In the genomic region with DNA sequence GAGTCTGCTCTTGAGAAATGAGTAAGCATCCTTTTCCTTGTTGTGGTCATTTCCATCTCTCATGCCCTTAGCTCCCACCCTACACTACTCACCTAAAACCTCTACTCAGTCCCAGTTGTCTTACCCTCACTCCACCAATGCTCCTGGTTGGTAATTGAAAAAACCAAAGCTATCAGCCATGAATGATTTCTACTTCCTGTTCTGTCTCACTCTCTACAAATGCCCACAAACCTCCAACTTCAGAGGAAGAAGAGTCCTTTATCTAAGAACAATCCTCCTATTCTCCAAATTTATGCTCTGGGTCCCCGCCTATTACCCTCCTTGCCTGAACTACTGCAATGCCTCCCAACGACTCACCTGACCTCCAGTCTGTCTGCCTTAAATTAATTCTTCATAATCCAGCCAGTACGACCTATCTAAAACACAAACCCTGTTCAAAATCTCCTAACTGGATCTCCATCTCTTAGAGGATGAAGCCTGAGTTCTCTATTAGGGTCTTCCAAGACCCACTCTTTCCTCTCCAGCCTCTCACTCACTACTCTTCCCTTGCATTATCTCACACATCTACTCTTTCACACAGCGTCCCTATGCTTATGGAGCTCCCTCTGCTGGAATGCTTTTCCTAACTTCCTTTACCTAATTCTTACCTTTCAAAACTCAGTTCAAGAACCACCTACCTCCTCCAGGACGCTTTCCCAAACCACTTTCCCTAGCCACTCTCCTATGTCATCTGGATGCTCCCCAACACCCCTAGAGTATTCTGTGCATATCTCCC, we compare ENCODE assay signal across 8 cellular contexts. TPM values are rescaled to one million over a fixed set of nuclear protein-coding genes. Genes with fewer than 3 reads are reported as not detected.
DNase-seq lines count a peak whose midpoint lies in the region; ATAC-seq, FAIRE-seq and TF ChIP-seq lines count a peak whose summit lies in the region.

No MANE protein-coding gene starts in this region.

- FAIRE-seq in bronchial epithelial cell (lab: Jason Lieb, UNC), result no peak

- H3K27me3 Mint-ChIP-seq in activated T-cell treated with anti-CD3 and anti-CD28 coated beads, Interleukin-2, amount 50 U/mL, for 4 hours (ENCODE audit: low read depth), result no peaks in the 10 kb centered on the region
- no peaks in the 10 kb centered on the region for H3K27me3 Mint-ChIP-seq in natural killer cell treated with Interleukin-12 subunit alpha and Interleukin-12 subunit beta and Interleukin-15 and Interleukin-18, amount 100 ng/mL, for 72 hours

- H3K36me3 ChIP-seq in bronchial epithelial cell (ENCODE audit: control insufficient read depth, insufficient read depth, low read length), result peaks cover 22% of the 10 kb centered on the region

- H3K4me1 Mint-ChIP-seq in activated T-cell treated with anti-CD3 and anti-CD28 coated beads, Interleukin-2, amount 50 U/mL, for 4 hours (ENCODE audit: low read depth), result peaks cover 48% of the 10 kb centered on the region
- H3K4me1 Mint-ChIP-seq in natural killer cell treated with Interleukin-12 subunit alpha and Interleukin-12 subunit beta and Interleukin-15 and Interleukin-18, amount 100 ng/mL, for 72 hours (ENCODE audit: low read depth in 2 of 2), result peaks cover 41 to 49% of the 10 kb centered on the region in 2 donors

- peak overlapping the region; percentile 7 to 72 for H3K27ac Mint-ChIP-seq in natural killer cell treated with Interleukin-12 subunit alpha and Interleukin-12 subunit beta and Interleukin-15 and Interleukin-18, amount 100 ng/mL, for 72 hours

- H3K36me3 Mint-ChIP-seq in activated T-cell treated with anti-CD3 and anti-CD28 coated beads, Interleukin-2, amount 50 U/mL, for 4 hours (ENCODE audit: insufficient read depth), result peaks cover 30% of the 10 kb centered on the region
- no peaks in the 10 kb centered on the region for H3K36me3 Mint-ChIP-seq in natural killer cell treated with Interleukin-12 subunit alpha and Interleukin-12 subunit beta and Interleukin-15 and Interleukin-18, amount 100 ng/mL, for 72 hours

- no peaks in the 10 kb centered on the region for H3K9me3 Mint-ChIP-seq in activated T-cell treated with anti-CD3 and anti-CD28 coated beads, Interleukin-2, amount 50 U/mL, for 4 hours
- no peaks in the 10 kb centered on the region for H3K9me3 Mint-ChIP-seq in natural killer cell treated with Interleukin-12 subunit alpha and Interleukin-12 subunit beta and Interleukin-15 and Interleukin-18, amount 100 ng/mL, for 72 hours

- TF ChIP-seq CTCF in bronchial epithelial cell (IDR thresholded peaks at IDR 0.05; ENCODE audit: insufficient read depth, low read length, severe bottlenecking), result peak; percentile 77

- no peaks in the 10 kb centered on the region for H3K27me3 ChIP-seq in bronchial epithelial cell (ENCODE audit: control insufficient read depth, insufficient read depth, low read length)

- ATAC-seq in activated T-cell treated with anti-CD3 and anti-CD28 coated beads, Interleukin-2, amount 50 U/mL, for 4 hours, result peak in 1 of 2 donors; percentile 2
- ATAC-seq in HG02588 (IDR thresholded peaks at IDR 0.05; ENCODE audit: unreplicated experiment) (peak; percentile 10), HG02973 (IDR thresholded peaks at IDR 0.05; ENCODE audit: unreplicated experiment) (no peak)
- ATAC-seq in natural killer cell treated with Interleukin-12 subunit alpha and Interleukin-12 subunit beta and Interleukin-15 and Interleukin-18, amount 100 ng/mL, for 72 hours, result no peak

- no peak for DNase-seq in activated T-cell treated with anti-CD3 and anti-CD28 coated beads, Interleukin-2, amount 50 U/mL, for 4 hours
- DNase-seq in activated T-cell treated with anti-CD3 and anti-CD28 coated beads, Interleukin-2, amount 50 U/mL, for 1 hour, result no peak
- DNase-seq in NCI-H2227 (lab: John Stamatoyannopoulos, UW; ENCODE audit: unreplicated experiment) (peak; percentile 52), bronchial epithelial cell (ENCODE audit: low read depth) (peak; percentile 72), cerebellar nuclear complex (lab: John Stamatoyannopoulos, UW) (no peak)
- DNase-seq in natural killer cell treated with Interleukin-12 subunit alpha and Interleukin-12 subunit beta and Interleukin-15 and Interleukin-18, amount 100 ng/mL, for 72 hours (ENCODE audit: low spot score), result no peak

- peak overlapping the region; percentile 16 for H3K4me3 Mint-ChIP-seq in activated T-cell treated with anti-CD3 and anti-CD28 coated beads, Interleukin-2, amount 50 U/mL, for 4 hours
- peak overlapping the region; percentile 0 for H3K4me3 Mint-ChIP-seq in natural killer cell treated with Interleukin-12 subunit alpha and Interleukin-12 subunit beta and Interleukin-15 and Interleukin-18, amount 100 ng/mL, for 72 hours

- no peak overlapping the region for H3K4me3 ChIP-seq in bronchial epithelial cell (ENCODE audit: low read depth, low read length)

RNA-seq across cellular contexts. Expression of a gene that starts 2.2 kb away (rescaled TPM):
- 1 to 10 TPM; 2.6 to 4.2 (median 3.1) TPM for total RNA-seq in activated T-cell treated with anti-CD3 and anti-CD28 coated beads, Interleukin-2, amount 50 U/mL, for 4 hours
- 16.6 and 39.6 TPM in 2 replicates for total RNA-seq in bronchial epithelial cell
- total RNA-seq in natural killer cell treated with Interleukin-12 subunit alpha and Interleukin-12 subunit beta and Interleukin-15 and Interleukin-18, amount 100 ng/mL, for 72 hours, result 10 to 100 TPM; 15.6 to 17.4 TPM

RNA-seq across cellular contexts. Expression of a gene that starts 2.3 kb away (rescaled TPM):
- total RNA-seq in activated T-cell treated with anti-CD3 and anti-CD28 coated beads, Interleukin-2, amount 50 U/mL, for 4 hours, result 10 to 100 TPM; 67.8 to 71.0 (median 68.0) TPM
- 23.2 and 26.1 TPM in 2 replicates for total RNA-seq in bronchial epithelial cell
- 10 to 100 TPM; 38.5 to 59.0 TPM for total RNA-seq in natural killer cell treated with Interleukin-12 subunit alpha and Interleukin-12 subunit beta and Interleukin-15 and Interleukin-18, amount 100 ng/mL, for 72 hours

RNA-seq across cellular contexts. Expression of a gene that starts 10.4 kb away (rescaled TPM):
- 1 to 10 TPM; 6.5 to 7.3 (median 7.2) TPM for total RNA-seq in activated T-cell treated with anti-CD3 and anti-CD28 coated beads, Interleukin-2, amount 50 U/mL, for 4 hours
- 1.2 and 3.9 TPM in 2 replicates for total RNA-seq in bronchial epithelial cell
- 10 to 100 TPM in 1 of 2 donors, 1 to 10 TPM in 1; 6.8 to 20.2 TPM for total RNA-seq in natural killer cell treated with Interleukin-12 subunit alpha and Interleukin-12 subunit beta and Interleukin-15 and Interleukin-18, amount 100 ng/mL, for 72 hours

RNA-seq across cellular contexts. Expression of a gene that starts 12.6 kb away (rescaled TPM):
- total RNA-seq in activated T-cell treated with anti-CD3 and anti-CD28 coated beads, Interleukin-2, amount 50 U/mL, for 4 hours, result 10 to 100 TPM in 2 of 3 donors, 1 to 10 TPM in 1; 9.0 to 10.8 (median 10.4) TPM
- total RNA-seq in bronchial epithelial cell, result 10.5 and 17.4 TPM in 2 replicates
- total RNA-seq in natural killer cell treated with Interleukin-12 subunit alpha and Interleukin-12 subunit beta and Interleukin-15 and Interleukin-18, amount 100 ng/mL, for 72 hours, result 10 to 100 TPM; 13.7 to 27.1 TPM

RNA-seq across cellular contexts. Expression of a gene that starts 13.9 kb away (rescaled TPM):
- 1 to 10 TPM; 7.0 to 8.0 (median 7.8) TPM for total RNA-seq in activated T-cell treated with anti-CD3 and anti-CD28 coated beads, Interleukin-2, amount 50 U/mL, for 4 hours
- total RNA-seq in bronchial epithelial cell, result 3.7 and 9.6 TPM in 2 replicates
- total RNA-seq in natural killer cell treated with Interleukin-12 subunit alpha and Interleukin-12 subunit beta and Interleukin-15 and Interleukin-18, amount 100 ng/mL, for 72 hours, result 10 to 100 TPM; 13.2 to 37.3 TPM

Comparison
In these comparisons a context has a peak if more than half of its experiments do, and no peak if none do; other contexts are left out.
1. DNase-seq: peak in NCI-H2227 (single experiment) and bronchial epithelial cell (single experiment); none in activated T-cell treated with anti-CD3 and anti-CD28 coated beads, Interleukin-2, amount 50 U/mL, for 4 hours (single experiment), activated T-cell treated with anti-CD3 and anti-CD28 coated beads, Interleukin-2, amount 50 U/mL, for 1 hour (single experiment), natural killer cell treated with Interleukin-12 subunit alpha and Interleukin-12 subunit beta and Interleukin-15 and Interleukin-18, amount 100 ng/mL, for 72 hours (single experiment) and cerebellar nuclear complex (0 of 2).